ENCODE assay signal across 19 cellular contexts in genomic region chr4:77877167-77877566, GRCh38. TPM values are rescaled to one million over a fixed set of nuclear protein-coding genes. Genes with fewer than 3 reads are reported as not detected.
A peak's percentile ranks its signal among the peaks of the same experiment; 100 is the strongest.
DNase-seq lines count a peak whose midpoint lies in the region; ATAC-seq, FAIRE-seq and TF ChIP-seq lines count a peak whose summit lies in the region.
"Had no signal": no experiment of that assay in that cellular context is flagged by ENCODE, and none has a peak within 500 bp of the region (broad histone marks: within the 10 kb centered on the region; RNA-seq: fewer than 3 reads in every experiment).

No MANE protein-coding gene starts in this region.

- no peaks in the 10 kb centered on the region for H3F3A ChIP-seq in GM23338 (replicated peaks; ENCODE audit: low read depth)

- no peak for TF ChIP-seq POLR2A in K562 (conservative IDR thresholded peaks at IDR 0.05)

- no peaks in the 10 kb centered on the region for H3K9me3 Mint-ChIP-seq in CD4-positive, alpha-beta T cell
- no peaks in the 10 kb centered on the region for H3K9me3 Mint-ChIP-seq in GM23338
- H3K9me3 Mint-ChIP-seq: CD4-positive, alpha-beta memory T cell had no signal

- no peaks in the 10 kb centered on the region for H3K27me3 Mint-ChIP-seq in CD4-positive, alpha-beta T cell
- peaks cover 2% of the 10 kb centered on the region for H3K27me3 Mint-ChIP-seq in GM23338 (ENCODE audit: insufficient read depth, low read depth, poor library complexity)
- H3K27me3 Mint-ChIP-seq: CD4-positive, alpha-beta memory T cell had no signal

- no peak overlapping the region for H4K5ac ChIP-seq in mesendoderm (ENCODE audit: low read length)

- intact Hi-C loops in CD4-positive, alpha-beta T cell (cut with DNase I, micrococcal nuclease), result no loop called here
- intact Hi-C loops in K562 (cut with micrococcal nuclease), result no loop called here

- CTCF ChIA-PET in CD4-positive, alpha-beta T cell (lab: Charles Lee), result no interaction called here
- CTCF ChIA-PET in K562 (lab: Yijun Ruan, JAX; ENCODE audit: low intra/inter-chr PET ratio), result no interaction called here

- H3K36me3 Mint-ChIP-seq in CD4-positive, alpha-beta T cell (ENCODE audit: low read depth), result peaks cover 84% of the 10 kb centered on the region
- H3K36me3 Mint-ChIP-seq in GM23338 (ENCODE audit: low read depth), result peaks cover 42% of the 10 kb centered on the region; the same call in 2 of the 3 replicates

- H4K8ac ChIP-seq in mesendoderm (ENCODE audit: low read depth, low read length), result no peak overlapping the region

- no peak overlapping the region for H2BK5ac ChIP-seq in mesendoderm (ENCODE audit: low read length)

- H3K4ac ChIP-seq in mesendoderm (ENCODE audit: low read depth, low read length), result no peak overlapping the region

- BruUV-seq in K562 (replicated peaks; lab: Mats Ljungman, UMichigan), result no TSS peak

- H3K36me3 ChIP-seq in GM23338 (ENCODE audit: insufficient read depth) (peaks cover 3% of the 10 kb centered on the region; the same call in 1 of the 2 replicates), K562 (ENCODE audit: control insufficient read depth, insufficient read depth, low read length) (peaks cover 40% of the 10 kb centered on the region; the same call in 2 of the 3 replicates), mesendoderm (ENCODE audit: control insufficient read depth, insufficient read depth, low read length) (no peaks in the 10 kb centered on the region)

- peaks cover 8% of the 10 kb centered on the region for H3K79me1 ChIP-seq in mesendoderm (ENCODE audit: low read length)

- H3K4me3 ChIP-seq in GM23338, result no peak overlapping the region
- no peak overlapping the region for H3K4me3 ChIP-seq in K562
- H3K4me3 ChIP-seq in mesendoderm (ENCODE audit: low read length), result no peak overlapping the region

- H2AK5ac ChIP-seq in mesendoderm (ENCODE audit: low read length), result no peak overlapping the region

- H4K20me1 ChIP-seq in GM23338 (replicated peaks; ENCODE audit: insufficient read depth) (peaks cover 3% of the 10 kb centered on the region), K562 (replicated peaks; ENCODE audit: control insufficient read depth, insufficient read depth, low read length) (peaks cover 5% of the 10 kb centered on the region; the same call in 1 of the 2 replicates)

- H2AFZ ChIP-seq in GM23338 (no peak overlapping the region), K562 (ENCODE audit: low read depth, low read length) (no peak overlapping the region)

- no peaks in the 10 kb centered on the region; the same call in 1 of the 2 replicates for H3K9me2 ChIP-seq in GM23338 (ENCODE audit: insufficient read depth)

- no peak overlapping the region for H3K23ac ChIP-seq in mesendoderm (ENCODE audit: low read length)

- no peak for TF ChIP-seq RAD21 in K562 (CRISPR knock-in tag; conservative IDR thresholded peaks at IDR 0.05 in 1 of 2, IDR thresholded peaks at IDR 0.05 in 1 of 2)

- peak; percentile 44 for FAIRE-seq in K562 (lab: Jason Lieb, UNC)
- FAIRE-seq: A204.1, H54, HTR-8/SVneo had no signal

- in situ Hi-C loops in K562 (cut with MboI), result no loop called here

- H3K4me2 ChIP-seq in GM23338 (no peak overlapping the region), K562 (ENCODE audit: insufficient read depth, low read length) (no peak overlapping the region), mesendoderm (ENCODE audit: low read length) (no peak overlapping the region)
- H3K4me2 ChIP-seq: KMS-11 had no signal

- no peak overlapping the region for H3K18ac ChIP-seq in mesendoderm (ENCODE audit: low read length)

- no peaks in the 10 kb centered on the region for H3K9me3 ChIP-seq in CD4-positive, alpha-beta T cell (ENCODE audit: control insufficient read depth, low read length)
- no peaks in the 10 kb centered on the region for H3K9me3 ChIP-seq in K562 (replicated peaks; ENCODE audit: control insufficient read depth, insufficient read depth, low read depth, low read length)

- peaks cover 61% of the 10 kb centered on the region for H3K79me2 ChIP-seq in GM23338 (replicated peaks; ENCODE audit: insufficient read depth)
- peaks cover 43% of the 10 kb centered on the region for H3K79me2 ChIP-seq in K562 (ENCODE audit: control insufficient read depth, insufficient read depth, low read length)
- H3K79me2 ChIP-seq in mesendoderm (ENCODE audit: control insufficient read depth, insufficient read depth, low read length), result peaks cover 5% of the 10 kb centered on the region

- no peak overlapping the region for H3K27ac ChIP-seq in CD4-positive, alpha-beta T cell (ENCODE audit: low read depth, low read length)
- H3K27ac ChIP-seq in GM23338 (ENCODE audit: low read depth), result no peak overlapping the region
- H3K27ac ChIP-seq in K562 (ENCODE audit: extremely low read depth, low read depth, low read length), result no peak overlapping the region
- no peak overlapping the region for H3K27ac ChIP-seq in mesendoderm (ENCODE audit: low read depth, low read length)
- H3K27ac ChIP-seq: C4-2B, KMS-11 had no signal

- no peak overlapping the region for H3K56ac ChIP-seq in mesendoderm (ENCODE audit: low read length)

- DNase-seq in CD4-positive, alpha-beta T cell, result no peak
- DNase-seq in GM23338 (ENCODE audit: low spot score) (peak; percentile 27), K562 (ENCODE audit: extremely low read depth in 1 of 4, low spot score in 3 of 4) (peak in 1 of 4 experiments; percentile 14), mesendoderm (peak; percentile 57), glomerular visceral epithelial cell (ENCODE audit: extremely low spot score) (no peak), islet precursor cell (no peak), RKO (ENCODE audit: low spot score) (no peak), NCI-H1930 (lab: John Stamatoyannopoulos, UW) (no peak)
- DNase-seq: ACHN; CD4-positive, alpha-beta memory T cell; DMS153; DMS79 treated with DMSO at 0.1 percent for 48 hours; GF-D8; HCEC 1CT had no signal

- H3K9me1 ChIP-seq in K562 (ENCODE audit: control insufficient read depth, insufficient read depth, low read length), result no peaks in the 10 kb centered on the region

- WGBS in K562 (ENCODE audit: insufficient coverage, low coverage, missing lambda C conversion rate), result 100% methylated on average over 4 of the region's 4 CpGs
- no CpG with 5 or more reads among the region's 4 CpGs for WGBS in mesendoderm (ENCODE audit: extremely low coverage, insufficient coverage, low lambda C conversion rate)

- no peak for TF ChIP-seq CTCF in CD4-positive, alpha-beta T cell (IDR thresholded peaks at IDR 0.05)
- no peak for TF ChIP-seq CTCF in GM23338 (conservative IDR thresholded peaks at IDR 0.05; ENCODE audit: low read depth in 2 of 2)
- TF ChIP-seq CTCF in K562 (IDR thresholded peaks at IDR 0.05 in 2 of 3, conservative IDR thresholded peaks at IDR 0.05 in 1 of 3; ENCODE audit: insufficient read depth in 2 of 3, low read depth in 1 of 3, low read length in 3 of 3), result no peak

- no peak overlapping the region for H3K27ac Mint-ChIP-seq in CD4-positive, alpha-beta T cell
- H3K27ac Mint-ChIP-seq in GM23338, result no peak overlapping the region

- H3K27me3 ChIP-seq in CD4-positive, alpha-beta T cell (ENCODE audit: control insufficient read depth, insufficient read depth, low read length), result no peaks in the 10 kb centered on the region
- H3K27me3 ChIP-seq in GM23338 (ENCODE audit: insufficient read depth) (no peaks in the 10 kb centered on the region), K562 (ENCODE audit: control insufficient read depth in 2 of 2, insufficient read depth in 2 of 2, low read length in 2 of 2) (no peaks in the 10 kb centered on the region), mesendoderm (ENCODE audit: insufficient read depth, low read length, poor library complexity) (no peaks in the 10 kb centered on the region)

- no peak overlapping the region for H3K4me3 Mint-ChIP-seq in CD4-positive, alpha-beta T cell
- H3K4me3 Mint-ChIP-seq in GM23338, result no peak overlapping the region
- H3K4me3 Mint-ChIP-seq: CD4-positive, alpha-beta memory T cell had no signal

- no peak for TF ChIP-seq EP300 in K562 (IDR thresholded peaks at IDR 0.05; ENCODE audit: low read length)

- H3K4me1 Mint-ChIP-seq in CD4-positive, alpha-beta T cell (ENCODE audit: low read depth), result peaks cover 30% of the 10 kb centered on the region
- peaks cover 23% of the 10 kb centered on the region for H3K4me1 Mint-ChIP-seq in GM23338

- H2BK15ac ChIP-seq in mesendoderm (replicated peaks; ENCODE audit: low read depth), result no peak overlapping the region

- ATAC-seq in CD4-positive, alpha-beta T cell (ENCODE audit: poor library complexity), result peak; percentile 17
- ATAC-seq in GM23338, result no peak
- ATAC-seq in K562, result no peak

- H2BK120ac ChIP-seq in mesendoderm (ENCODE audit: low read depth, low read length), result no peak overlapping the region

- POLR2A ChIA-PET in CD4-positive, alpha-beta T cell (lab: Charles Lee), result no interaction called here
- POLR2A ChIA-PET in K562 (lab: Yijun Ruan, JAX), result interaction anchor here (1.4 kb wide), 1 partner anchor 15 kb away, joined by 4 read pairs; the partner anchor contains the start of gene MRPL1

- H3K4me1 ChIP-seq in GM23338 (ENCODE audit: insufficient read depth) (peaks cover 18% of the 10 kb centered on the region), K562 (replicated peaks in 1 of 2; ENCODE audit: control insufficient read depth in 2 of 2, insufficient read depth in 2 of 2, low read length in 2 of 2) (peaks cover 0 to 10% of the 10 kb centered on the region in 2 experiments; a peak in 2 of 5 replicates), mesendoderm (ENCODE audit: control insufficient read depth, low read depth, low read length) (peaks cover 7% of the 10 kb centered on the region)

- no peak overlapping the region for H3K9ac ChIP-seq in K562 (ENCODE audit: insufficient read depth in 1 of 2, low read depth in 2 of 2, low read length in 2 of 2)
- H3K9ac ChIP-seq in mesendoderm (ENCODE audit: low read length), result no peak overlapping the region
- H3K9ac ChIP-seq: KMS-11 had no signal

RNA-seq across cellular contexts. Expression of gene MRPL1, which starts 14.5 kb away (rescaled TPM):
- 10 to 100 TPM; 14.8 to 17.5 TPM for total RNA-seq in CD4-positive, alpha-beta T cell
- 29.2 and 64.4 TPM in 2 replicates for total RNA-seq in GM23338 (2014; rRNA removed; shearing (Covaris generic))
- polyA plus RNA-seq in GM23338 (2016; fragmentation: Nextera tagmentation; extraction: Ambion mirVana) (45.7 and 46.5 TPM in 2 replicates), K562 (2011; rRNA removed) (35.7 and 62.6 TPM in 2 replicates), K562 (2014; fragmentation: Illumina TruSeq; extraction: Trizol) (48.1 and 53.7 TPM in 2 replicates), K562 (2014; fragmentation: Nextera tagmentation; extraction: Ambion mirVana) (10 to 100 TPM; 65.4 to 75.7 TPM), K562 (2014; rRNA removed) (43.7 and 63.7 TPM in 2 replicates)
- total RNA-seq in K562 (2011; cell fraction: chromatin; rRNA removed; ENCODE audit: low replicate concordance), result 8.6 and 30.8 TPM in 2 replicates
- 4.7 and 6.3 TPM in 2 replicates for total RNA-seq in K562 (2011; cell fraction: nucleolus; rRNA removed)
- 12.1 and 13.1 TPM in 2 replicates for total RNA-seq in K562 (2011; cell fraction: nucleoplasm; rRNA removed)
- total RNA-seq in K562 (2014; rRNA removed) (32.9 and 38.4 TPM in 2 replicates), K562 (2014; rRNA removed; fragmentation: Illumina TruSeq; extraction: Trizol) (75.6 and 85.8 TPM in 2 replicates), K562 (2015; rRNA removed; fragmentation: Illumina TruSeq; extraction: Trizol) (63.4 and 64.7 TPM in 2 replicates), K562 (2021) (52.1 and 56.6 TPM in 2 replicates)
- polyA plus RNA-seq in K562 (2011; cell fraction: cytosol; rRNA removed), result 3.9 and 9.9 TPM in 2 replicates
- polyA plus RNA-seq in K562 (2011; cell fraction: nucleus; rRNA removed), result 4.7 and 10.0 TPM in 2 replicates
- polyA plus RNA-seq in K562 (2012), result 24.1 and 62.5 TPM in 2 replicates
- polyA minus RNA-seq in K562 (2011; rRNA and poly(A)+ RNA removed), result 30.7 and 32.7 TPM in 2 replicates
- polyA minus RNA-seq in K562 (2011; cell fraction: cytosol; rRNA and poly(A)+ RNA removed), result 9.6 and 13.6 TPM in 2 replicates
- polyA minus RNA-seq in K562 (2011; cell fraction: nucleus; rRNA and poly(A)+ RNA removed), result 10.5 and 19.3 TPM in 2 replicates
- polyA plus RNA-seq in mesendoderm (2013, experiment 1 of 2), result 100 TPM
- 103 TPM for polyA plus RNA-seq in mesendoderm (2013, experiment 2 of 2)

RNA-seq across cellular contexts. Expression of gene CNOT6L, which starts 58.0 kb away (rescaled TPM):
- total RNA-seq in CD4-positive, alpha-beta T cell, result 100 to 1,000 TPM; 216 to 234 TPM
- total RNA-seq in GM23338 (2014; rRNA removed; shearing (Covaris generic)), result 13.9 and 15.5 TPM in 2 replicates
- polyA plus RNA-seq in GM23338 (2016; fragmentation: Nextera tagmentation; extraction: Ambion mirVana) (3.2 TPM in 2 replicates), K562 (2011; rRNA removed) (10.3 and 10.8 TPM in 2 replicates), K562 (2014; fragmentation: Illumina TruSeq; extraction: Trizol) (12.2 and 13.5 TPM in 2 replicates), K562 (2014; fragmentation: Nextera tagmentation; extraction: Ambion mirVana) (1 to 10 TPM; 3.9 to 6.0 TPM), K562 (2014; rRNA removed) (3.7 and 4.2 TPM in 2 replicates)
- 11.9 and 31.5 TPM in 2 replicates for total RNA-seq in K562 (2011; cell fraction: chromatin; rRNA removed; ENCODE audit: low replicate concordance)
- 4.0 and 5.9 TPM in 2 replicates for total RNA-seq in K562 (2011; cell fraction: nucleolus; rRNA removed)
- 10.8 and 15.5 TPM in 2 replicates for total RNA-seq in K562 (2011; cell fraction: nucleoplasm; rRNA removed)
- total RNA-seq in K562 (2014; rRNA removed) (5.3 and 5.6 TPM in 2 replicates), K562 (2014; rRNA removed; fragmentation: Illumina TruSeq; extraction: Trizol) (9.8 and 12.6 TPM in 2 replicates), K562 (2015; rRNA removed; fragmentation: Illumina TruSeq; extraction: Trizol) (6.5 and 7.2 TPM in 2 replicates), K562 (2021) (27.9 TPM in 2 replicates)
- polyA plus RNA-seq in K562 (2011; cell fraction: cytosol; rRNA removed), result 2.5 and 6.5 TPM in 2 replicates
- polyA plus RNA-seq in K562 (2011; cell fraction: nucleus; rRNA removed), result 7.9 and 10.8 TPM in 2 replicates
- polyA plus RNA-seq in K562 (2012), result 8.7 and 13.6 TPM in 2 replicates
- 39.9 and 61.7 TPM in 2 replicates for polyA minus RNA-seq in K562 (2011; rRNA and poly(A)+ RNA removed)
- polyA minus RNA-seq in K562 (2011; cell fraction: cytosol; rRNA and poly(A)+ RNA removed), result 23.6 and 30.9 TPM in 2 replicates
- polyA minus RNA-seq in K562 (2011; cell fraction: nucleus; rRNA and poly(A)+ RNA removed), result 9.7 and 20.7 TPM in 2 replicates
- 5.1 TPM for polyA plus RNA-seq in mesendoderm (2013, experiment 1 of 2)
- polyA plus RNA-seq in mesendoderm (2013, experiment 2 of 2), result 5.0 TPM

Comparison
In these comparisons a context has a peak if more than half of its experiments do, and no peak if none do; other contexts are left out.
1. DNase-seq: peak in GM23338 (single experiment) and mesendoderm (single experiment); none in CD4-positive, alpha-beta T cell (0 of 10), glomerular visceral epithelial cell (single experiment), islet precursor cell (single experiment), RKO (single experiment) and NCI-H1930 (0 of 2).
2. RNA of gene CNOT6L, which starts 58.0 kb away (total RNA-seq): 216 to 234 TPM in CD4-positive, alpha-beta T cell; 13.9 to 15.5 TPM in GM23338 and 4.0 to 31.5 TPM in K562; every median in the first group is over 4 times any median in the second.